2 cellular contexts compared by ENCODE assay signal in genomic region chr17:8593276-8593675, GRCh38.
TF ChIP-seq lines count a peak whose summit lies in the region.

No MANE protein-coding gene starts in this region.

TF ChIP-seq in HepG2, 621 proteins besides CTCF, POLR2A, EP300 and RAD21:
- TF ChIP-seq HBP1 (CRISPR knock-in tag; IDR thresholded peaks at IDR 0.05; ENCODE audit: low read depth) (no peak), CHD4 (IDR thresholded peaks at IDR 0.05; ENCODE audit: borderline replicate concordance, low read length) (no peak), ZNF670 (CRISPR knock-in tag; IDR thresholded peaks at IDR 0.05; ENCODE audit: borderline replicate concordance) (no peak), MAFF (IDR thresholded peaks at IDR 0.05; ENCODE audit: low read depth, low read length) (peak; percentile 16; the same call in 1 of the 2 replicates), MAFK (conservative IDR thresholded peaks at IDR 0.05 in 1 of 2, IDR thresholded peaks at IDR 0.05 in 1 of 2; ENCODE audit: low read length in 2 of 2) (peak in 1 of 2 experiments; percentile 46; a peak in 2 of 4 replicates), IRX3 (CRISPR knock-in tag; IDR thresholded peaks at IDR 0.05; ENCODE audit: borderline replicate concordance, low read depth) (no peak), MYNN (CRISPR knock-in tag; IDR thresholded peaks at IDR 0.05; ENCODE audit: low read depth) (no peak), RNF2 (conservative IDR thresholded peaks at IDR 0.05; ENCODE audit: low read depth) (no peak), ZNF354B (CRISPR knock-in tag; IDR thresholded peaks at IDR 0.05) (no peak), ZNF383 (CRISPR knock-in tag; IDR thresholded peaks at IDR 0.05; ENCODE audit: borderline replicate concordance) (no peak), ZNF883 (CRISPR knock-in tag; IDR thresholded peaks at IDR 0.05; ENCODE audit: not compliant biosample characterization) (no peak), SNAPC4 (CRISPR knock-in tag; IDR thresholded peaks at IDR 0.05) (no peak), POLR2G (IDR thresholded peaks at IDR 0.05; ENCODE audit: low read depth, low read length) (no peak), TFE3 (CRISPR knock-in tag; IDR thresholded peaks at IDR 0.05) (no peak), SAP130 (CRISPR knock-in tag; IDR thresholded peaks at IDR 0.05; ENCODE audit: low read depth) (0 out of 2 replicates have a peak, but pooled peaks have one; percentile 0), ATF5 (CRISPR knock-in tag; IDR thresholded peaks at IDR 0.05; ENCODE audit: low read depth) (no peak), NONO (IDR thresholded peaks at IDR 0.05) (no peak), NONO (CRISPR knock-in tag; conservative IDR thresholded peaks at IDR 0.05) (no peak), ZNF24 (IDR thresholded peaks at IDR 0.05) (no peak), NR2C2 (CRISPR knock-in tag; IDR thresholded peaks at IDR 0.05; ENCODE audit: borderline replicate concordance) (no peak), HCFC1 (IDR thresholded peaks at IDR 0.05; ENCODE audit: low read depth, low read length) (no peak), ZNF7 (CRISPR knock-in tag; IDR thresholded peaks at IDR 0.05) (no peak)

TF ChIP-seq in K562, 482 proteins besides CTCF, POLR2A, EP300 and RAD21:
- peak; percentile 53 for TF ChIP-seq ZNF316 (IDR thresholded peaks at IDR 0.05)
- no peak for TF ChIP-seq EWSR1 (IDR thresholded peaks at IDR 0.05; ENCODE audit: borderline replicate concordance, low read depth, partially characterized antibody)
- TF ChIP-seq MEIS2 (IDR thresholded peaks at IDR 0.05; ENCODE audit: partially characterized antibody) = no peak
- TF ChIP-seq C11orf30 (IDR thresholded peaks at IDR 0.05; ENCODE audit: low read depth) = peak; percentile 51; the same call in 1 of the 2 replicates
